Comparison of ENCODE assay signal across 19 cellular contexts in genomic region chr6:9848094-9848493, GRCh38.
"Had no signal": no experiment of that assay in that cellular context is flagged by ENCODE, and none has a peak within 500 bp of the region (broad histone marks: within the 10 kb centered on the region; RNA-seq: fewer than 3 reads in every experiment).

No MANE protein-coding gene starts in this region.

- H3K27me3 Mint-ChIP-seq: memory B cell; naive thymus-derived CD8-positive, alpha-beta T cell; stimulated activated memory B cell treated with anti-CD40 and anti-IgM and Interleukin-4, amounts not matched to agents 10 μg/mL and 1 μg/mL and 100 μg/mL, for 72 hours had no signal

- H3K4me3 ChIP-seq: adrenal gland, colonic mucosa, esophagus squamous epithelium, left ventricle myocardium inferior, tibial nerve, uterus had no signal

- H3K9me3 ChIP-seq: neutrophil, uterus had no signal

- H3K27ac Mint-ChIP-seq: memory B cell; naive thymus-derived CD8-positive, alpha-beta T cell; stimulated activated memory B cell treated with anti-CD40 and anti-IgM and Interleukin-4, amounts not matched to agents 10 μg/mL and 1 μg/mL and 100 μg/mL, for 72 hours had no signal

- H3K36me3 ChIP-seq: adrenal gland, colonic mucosa, esophagus squamous epithelium, left ventricle myocardium inferior, neutrophil, tibial nerve, uterus had no signal

- H3K4me3 Mint-ChIP-seq: memory B cell; naive thymus-derived CD8-positive, alpha-beta T cell; stimulated activated memory B cell treated with anti-CD40 and anti-IgM and Interleukin-4, amounts not matched to agents 10 μg/mL and 1 μg/mL and 100 μg/mL, for 72 hours had no signal

- H3K27ac ChIP-seq: adrenal gland, colonic mucosa, esophagus squamous epithelium, left ventricle myocardium inferior, neutrophil, parathyroid adenoma, tibial nerve, uterus had no signal

- H3K4me1 Mint-ChIP-seq: memory B cell; naive thymus-derived CD8-positive, alpha-beta T cell; stimulated activated memory B cell treated with anti-CD40 and anti-IgM and Interleukin-4, amounts not matched to agents 10 μg/mL and 1 μg/mL and 100 μg/mL, for 72 hours had no signal

- DNase-seq: activated CD4-positive, alpha-beta T cell treated with anti-CD3 and anti-CD28 coated beads for 48 hours; activated CD8-positive, alpha-beta memory T cell treated with anti-CD3 and anti-CD28 coated beads for 24 hours; activated naive CD4-positive, alpha-beta T cell treated with anti-CD3 and anti-CD28 coated beads, Interleukin-2, amount 50 U/mL, for 16 hours; adrenal gland; central memory CD4-positive, alpha-beta T cell; colonic mucosa; esophagus squamous epithelium; hypothalamus; kidney; left ventricle myocardium inferior; naive thymus-derived CD8-positive, alpha-beta T cell; substantia nigra; T-helper 1 cell; uterus had no signal

- H3K27me3 ChIP-seq: adrenal gland, colonic mucosa, esophagus squamous epithelium, neutrophil, tibial nerve, uterus had no signal

- ATAC-seq: naive thymus-derived CD8-positive, alpha-beta T cell; stimulated activated memory B cell treated with anti-CD40 and anti-IgM and Interleukin-4, amounts not matched to agents 10 μg/mL and 1 μg/mL and 100 μg/mL, for 72 hours had no signal

- H3K4me1 ChIP-seq: adrenal gland, colonic mucosa, esophagus squamous epithelium, left ventricle myocardium inferior, parathyroid adenoma, tibial nerve, uterus had no signal

- H3K36me3 Mint-ChIP-seq: memory B cell; stimulated activated memory B cell treated with anti-CD40 and anti-IgM and Interleukin-4, amounts not matched to agents 10 μg/mL and 1 μg/mL and 100 μg/mL, for 72 hours had no signal
